ENCODE assay signal across 17 cellular contexts in the genomic region with DNA sequence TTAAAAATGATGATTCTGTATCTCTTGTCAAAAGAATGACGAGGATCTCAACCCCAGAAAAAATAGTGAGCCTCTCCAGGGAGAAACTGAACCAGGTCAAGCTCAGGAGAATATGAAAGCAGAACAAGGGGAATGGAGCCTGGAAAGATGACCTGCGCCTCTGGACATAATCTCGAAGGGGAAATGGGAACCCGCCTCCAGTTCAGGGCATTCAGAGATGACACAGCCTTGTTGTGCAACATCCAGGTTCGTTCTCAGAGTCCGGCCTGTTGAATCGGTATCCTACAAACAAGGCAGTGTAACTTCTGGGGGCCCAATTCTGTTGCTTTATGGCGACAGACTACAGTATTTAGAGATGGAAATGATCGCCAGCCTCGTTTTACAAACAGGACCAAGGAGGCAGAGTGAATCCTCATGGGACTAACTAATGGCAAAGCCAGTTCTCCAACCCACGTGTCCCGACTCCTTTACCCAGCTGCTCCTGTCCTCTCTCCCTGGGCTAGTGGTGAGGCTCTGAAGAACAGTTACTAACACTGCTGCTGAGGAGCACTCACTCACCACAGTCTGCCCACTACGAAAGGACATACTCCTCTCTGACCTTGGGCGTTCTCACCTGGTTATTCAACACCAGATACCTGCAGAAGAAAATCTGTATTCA.
DNase-seq lines count a peak whose midpoint lies in the region; ATAC-seq and TF ChIP-seq lines count a peak whose summit lies in the region.
"Had no signal": no experiment of that assay in that cellular context is flagged by ENCODE, and none has a peak within 500 bp of the region (broad histone marks: within the 10 kb centered on the region; RNA-seq: fewer than 3 reads in every experiment).

No MANE protein-coding gene starts in this region.

- BruUV-seq in IMR-90 (replicated peaks; lab: Mats Ljungman, UMichigan), result no TSS peak

- in situ Hi-C loops in IMR-90 (cut with MboI; ENCODE audit: low sequenced_read_pairs), result no loop called here
- in situ Hi-C loops in gastrocnemius medialis (cut with MboI; ENCODE audit: low sequenced_read_pairs in 4 of 4), result no loop called here

- no peak overlapping the region for H3K56ac ChIP-seq in IMR-90 (ENCODE audit: extremely low read depth, insufficient read depth, low read length)

- H3K4ac ChIP-seq in IMR-90 (ENCODE audit: low read depth, low read length), result no peak overlapping the region

- H3K4me2 ChIP-seq in IMR-90 (ENCODE audit: low read depth, low read length), result no peak overlapping the region

- ATAC-seq in IMR-90 (ENCODE audit: low read depth) (no peak), left cardiac atrium (peak; percentile 25 to 67), gastrocnemius medialis (peak in 1 of 2 donors; percentile 66), GM19023 (IDR thresholded peaks at IDR 0.05; ENCODE audit: unreplicated experiment) (no peak), foreskin keratinocyte (no peak), GM21786 (IDR thresholded peaks at IDR 0.05; ENCODE audit: unreplicated experiment) (no peak)
- ATAC-seq: mucosa of descending colon had no signal

- H3K79me1 ChIP-seq in IMR-90 (ENCODE audit: low read depth in 1 of 2, low read length in 2 of 2), result peaks cover 16 to 44% of the 10 kb centered on the region in 2 experiments; a peak in 3 of 4 replicates

- DNase-seq in IMR-90 (no peak), SKM-1 treated with dmso at 0.1 percent for 144 hours (lab: John Stamatoyannopoulos, UW; ENCODE audit: unreplicated experiment) (peak; percentile 49), left cardiac atrium (no peak), gastrocnemius medialis (peak; percentile 34 to 59), foreskin keratinocyte (no peak), NCI-H510A treated with DMSO at 0.1 percent for 48 hours (lab: John Stamatoyannopoulos, UW) (no peak)
- DNase-seq: activated naive CD4-positive, alpha-beta T cell; CD4-positive, CD25-positive, alpha-beta regulatory T cell; esophagus squamous epithelium; GOT3; MG63; NCI-H345; T1000 had no signal

- intact Hi-C loops in IMR-90 (cut with micrococcal nuclease), result no loop called here
- intact Hi-C loops in left cardiac atrium (cut with DNase I), result no loop called here
- intact Hi-C loops in gastrocnemius medialis (cut with DNase I; ENCODE audit: low total_unique reads), result no loop called here

- H4K8ac ChIP-seq in IMR-90 (ENCODE audit: low read depth in 2 of 2, low read length in 2 of 2), result no peak overlapping the region

- H3K18ac ChIP-seq in IMR-90 (ENCODE audit: low read depth, low read length), result no peak overlapping the region

- no peak overlapping the region for H3K9ac ChIP-seq in IMR-90 (ENCODE audit: low read depth, low read length)

- H4K91ac ChIP-seq in IMR-90 (ENCODE audit: insufficient read depth, low read depth, low read length), result no peak overlapping the region

- TF ChIP-seq RAD21 in IMR-90 (IDR thresholded peaks at IDR 0.05; ENCODE audit: low read length), result no peak

- H3K27me3 ChIP-seq in IMR-90 (ENCODE audit: control insufficient read depth, insufficient read depth, low read length) (no peaks in the 10 kb centered on the region), gastrocnemius medialis (no peaks in the 10 kb centered on the region), foreskin keratinocyte (no peaks in the 10 kb centered on the region)
- H3K27me3 ChIP-seq: esophagus squamous epithelium, MG63 had no signal

- H3K4me3 ChIP-seq in IMR-90 (ENCODE audit: insufficient read depth, low read depth, low read length) (no peak overlapping the region), gastrocnemius medialis (no peak overlapping the region)
- H3K4me3 ChIP-seq: esophagus squamous epithelium, MG63, mucosa of descending colon had no signal

- no peak overlapping the region for H3K23ac ChIP-seq in IMR-90 (ENCODE audit: low read depth, low read length)

- CTCF ChIA-PET in IMR-90 (lab: Yijun Ruan, JAX), result interaction anchor here (0.6 kb wide), 1 partner anchor 12 kb away, joined by 7 read pairs; no protein-coding TSS in a partner anchor

- dilution Hi-C loops in IMR-90 (cut with HindIII; ENCODE audit: low sequenced_read_pairs, unreplicated experiment), result no loop called here

- H2BK20ac ChIP-seq in IMR-90 (ENCODE audit: low read depth, low read length), result no peak overlapping the region

- peaks cover 2% of the 10 kb centered on the region for H3K9me1 ChIP-seq in IMR-90 (ENCODE audit: insufficient read depth, low read length)

- no peaks in the 10 kb centered on the region for H3K9me3 ChIP-seq in IMR-90 (ENCODE audit: control insufficient read depth, insufficient read depth, low read length)
- H3K9me3 ChIP-seq in gastrocnemius medialis, result no peaks in the 10 kb centered on the region
- H3K9me3 ChIP-seq: esophagus squamous epithelium, MG63, mucosa of descending colon had no signal

- TF ChIP-seq POLR2A in IMR-90 (IDR thresholded peaks at IDR 0.05; ENCODE audit: low read depth, low read length) (no peak), gastrocnemius medialis (IDR thresholded peaks at IDR 0.05) (no peak)

- H3K27ac ChIP-seq in IMR-90 (ENCODE audit: insufficient read depth, low read length) (no peak overlapping the region), gastrocnemius medialis (peak overlapping the region; percentile 19 to 52 (median 38)), foreskin keratinocyte (no peak overlapping the region)
- H3K27ac ChIP-seq: esophagus squamous epithelium, HL-60 had no signal

- no peak overlapping the region for H2AFZ ChIP-seq in IMR-90 (replicated peaks; ENCODE audit: low read length, poor library complexity)

- 90% methylated on average over 9 of the region's 14 CpGs; no CpG with 5 or more reads in 1 of the 2 experiments for WGBS in IMR-90 (ENCODE audit: extremely low coverage in 2 of 2, insufficient read length in 1 of 2), 2 experiments

- no peak overlapping the region for H2AK5ac ChIP-seq in IMR-90 (ENCODE audit: low read depth, low read length)

- no peak overlapping the region for H3K14ac ChIP-seq in IMR-90 (replicated peaks; ENCODE audit: low read depth, low read length)

- H4K20me1 ChIP-seq in IMR-90 (ENCODE audit: insufficient read depth, low read length), result peaks cover 3% of the 10 kb centered on the region; the same call in 1 of the 2 replicates

- H4K5ac ChIP-seq in IMR-90 (ENCODE audit: low read depth, low read length), result no peak overlapping the region

- POLR2A ChIA-PET in IMR-90 (lab: Charles Lee; ENCODE audit: unreplicated experiment), result no interaction called here

- no peak overlapping the region for H2AK9ac ChIP-seq in IMR-90 (replicated peaks; ENCODE audit: low read depth, low read length, poor library complexity)

- TF ChIP-seq CTCF in IMR-90 (conservative IDR thresholded peaks at IDR 0.05; ENCODE audit: low read depth, low read length), result no peak
- no peak for TF ChIP-seq CTCF in gastrocnemius medialis (IDR thresholded peaks at IDR 0.05 in 4 of 5, conservative IDR thresholded peaks at IDR 0.05 in 1 of 5)
- no peak for TF ChIP-seq CTCF in foreskin keratinocyte (conservative IDR thresholded peaks at IDR 0.05)

- no peaks in the 10 kb centered on the region for H3K36me3 ChIP-seq in IMR-90 (ENCODE audit: control insufficient read depth, insufficient read depth, low read length)
- no peaks in the 10 kb centered on the region for H3K36me3 ChIP-seq in gastrocnemius medialis
- H3K36me3 ChIP-seq: esophagus squamous epithelium, MG63 had no signal

- H2BK120ac ChIP-seq in IMR-90 (ENCODE audit: low read depth, low read length), result no peak overlapping the region

- H2BK15ac ChIP-seq in IMR-90 (ENCODE audit: low read depth, low read length), result no peak overlapping the region

- H3K4me1 ChIP-seq in IMR-90 (ENCODE audit: control insufficient read depth, insufficient read depth, low read length) (peaks cover 6% of the 10 kb centered on the region), gastrocnemius medialis (peaks cover 4 to 5% of the 10 kb centered on the region in 2 donors), foreskin keratinocyte (peaks cover 5% of the 10 kb centered on the region)

- no peak overlapping the region for H2BK5ac ChIP-seq in IMR-90 (ENCODE audit: low read depth, low read length, poor library complexity, severe bottlenecking)

TF ChIP-seq in IMR-90, 13 proteins besides CTCF, POLR2A, EP300 and RAD21:
- TF ChIP-seq MXI1 (IDR thresholded peaks at IDR 0.05; ENCODE audit: borderline replicate concordance, low read depth, low read length) (no peak), MAFK (IDR thresholded peaks at IDR 0.05; ENCODE audit: low read depth, low read length) (no peak), FOS (IDR thresholded peaks at IDR 0.05; ENCODE audit: low read depth, low read length) (no peak), CEBPB (IDR thresholded peaks at IDR 0.05; ENCODE audit: low read depth, low read length) (peak; percentile 86), MAZ (IDR thresholded peaks at IDR 0.05; ENCODE audit: borderline replicate concordance, low read depth, low read length) (no peak)

Comparison
In these comparisons a context has a peak if more than half of its experiments do, and no peak if none do; other contexts are left out.
1. ATAC-seq: peak in left cardiac atrium (2 of 2); none in IMR-90 (single experiment), GM19023 (single experiment), foreskin keratinocyte (single experiment) and GM21786 (single experiment).
2. DNase-seq: peak in SKM-1 treated with dmso at 0.1 percent for 144 hours (single experiment) and gastrocnemius medialis (2 of 2); none in IMR-90 (single experiment), left cardiac atrium (single experiment), foreskin keratinocyte (0 of 2) and NCI-H510A treated with DMSO at 0.1 percent for 48 hours (single experiment).
3. H3K27ac ChIP-seq: peak in gastrocnemius medialis (4 of 4); none in IMR-90 (single experiment) and foreskin keratinocyte (single experiment).